20 cellular contexts compared by ENCODE assay signal in the genomic region with DNA sequence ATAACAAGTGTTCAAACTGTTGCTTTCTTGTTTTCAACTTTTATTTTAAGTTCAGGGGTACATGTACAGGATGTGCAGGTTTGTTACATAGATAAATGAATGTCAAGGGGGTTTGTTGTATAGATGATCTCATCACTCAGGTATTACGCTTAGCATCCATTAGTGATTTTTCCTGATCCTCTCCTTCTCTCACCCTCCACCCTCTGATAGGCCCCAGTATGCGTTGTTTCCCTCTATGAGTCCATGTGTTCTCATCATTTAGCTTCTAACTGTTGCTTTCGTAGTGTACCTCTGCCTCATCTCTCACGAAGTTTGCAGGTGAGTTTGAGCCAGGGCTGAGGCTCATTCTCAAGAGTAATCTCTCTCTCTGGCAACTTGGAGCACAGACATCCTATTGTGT. TPM values are rescaled to one million over a fixed set of nuclear protein-coding genes. Genes with fewer than 3 reads are reported as not detected.
DNase-seq lines count a peak whose midpoint lies in the region; ATAC-seq and TF ChIP-seq lines count a peak whose summit lies in the region.
"Had no signal": no experiment of that assay in that cellular context is flagged by ENCODE, and none has a peak within 500 bp of the region (broad histone marks: within the 10 kb centered on the region; RNA-seq: fewer than 3 reads in every experiment).

No MANE protein-coding gene starts in this region.

- no TSS peak for BruUV-seq in IMR-90 (replicated peaks; lab: Mats Ljungman, UMichigan)

- CTCF ChIA-PET in IMR-90 (lab: Yijun Ruan, JAX), result no interaction called here
- CTCF ChIA-PET in CD8-positive, alpha-beta T cell (lab: Charles Lee), result no interaction called here

- in situ Hi-C loops in IMR-90 (cut with MboI; ENCODE audit: low sequenced_read_pairs), result no loop called here

- peak overlapping the region; percentile 24; the same call in 1 of the 2 replicates for H3K18ac ChIP-seq in IMR-90 (ENCODE audit: low read depth, low read length)

- H3K27me3 Mint-ChIP-seq in endodermal cell (ENCODE audit: insufficient read depth), result no peaks in the 10 kb centered on the region
- peaks cover 6% of the 10 kb centered on the region for H3K27me3 Mint-ChIP-seq in CD8-positive, alpha-beta T cell (ENCODE audit: low read depth)

- H3K9me1 ChIP-seq in IMR-90 (ENCODE audit: insufficient read depth, low read length), result peaks cover 3% of the 10 kb centered on the region

- H3K4me3 ChIP-seq in IMR-90 (ENCODE audit: insufficient read depth, low read depth, low read length), result no peak overlapping the region
- H3K4me3 ChIP-seq in endodermal cell (ENCODE audit: low read length), result no peak overlapping the region
- no peak overlapping the region for H3K4me3 ChIP-seq in CD8-positive, alpha-beta T cell (ENCODE audit: low read depth, low read length)
- H3K4me3 ChIP-seq: BLaER1 treated with 17β-estradiol and CSF1 and Interleukin-3, amounts not matched to agents 10 nM and 100 nM had no signal

- TF ChIP-seq CTCF in IMR-90 (conservative IDR thresholded peaks at IDR 0.05; ENCODE audit: low read depth, low read length), result no peak
- no peak for TF ChIP-seq CTCF in endodermal cell (conservative IDR thresholded peaks at IDR 0.05)
- TF ChIP-seq CTCF in CD8-positive, alpha-beta T cell (IDR thresholded peaks at IDR 0.05), result no peak

- TF ChIP-seq RAD21 in IMR-90 (IDR thresholded peaks at IDR 0.05; ENCODE audit: low read length), result no peak

- H3K4ac ChIP-seq in IMR-90 (ENCODE audit: low read depth, low read length), result peak overlapping the region; percentile 98

- peak overlapping the region; percentile 52 for H3K27ac Mint-ChIP-seq in endodermal cell
- no peak overlapping the region for H3K27ac Mint-ChIP-seq in CD8-positive, alpha-beta T cell

- 100% methylated on average over 3 of the region's 4 CpGs; no CpG with 5 or more reads in 1 of the 2 experiments for WGBS in IMR-90 (ENCODE audit: extremely low coverage in 2 of 2, insufficient read length in 1 of 2), 2 experiments
- WGBS in endodermal cell (ENCODE audit: insufficient coverage in 1 of 2, insufficient read length in 1 of 2), 2 experiments, result 86 to 90% methylated on average over 2 to 4 of the region's 4 CpGs

- H4K8ac ChIP-seq in IMR-90 (ENCODE audit: low read depth in 2 of 2, low read length in 2 of 2), result peak overlapping the region; percentile 83; a peak in 3 of 4 replicates

- H4K91ac ChIP-seq in IMR-90 (ENCODE audit: insufficient read depth, low read depth, low read length), result peak overlapping the region; percentile 94

- peaks cover 13% of the 10 kb centered on the region for H3K4me1 Mint-ChIP-seq in endodermal cell
- H3K4me1 Mint-ChIP-seq in CD8-positive, alpha-beta T cell (ENCODE audit: low read depth), result no peaks in the 10 kb centered on the region

- no peaks in the 10 kb centered on the region for H3K9me3 Mint-ChIP-seq in endodermal cell
- H3K9me3 Mint-ChIP-seq in CD8-positive, alpha-beta T cell, result no peaks in the 10 kb centered on the region

- DNase-seq in A172 (ENCODE audit: low spot score) (peak; percentile 46), IMR-90 (no peak), endodermal cell (no peak), islet precursor cell (peak; percentile 67)
- DNase-seq in activated CD4-positive, CD25-positive, alpha-beta regulatory T cell treated with anti-CD3 and anti-CD28 coated beads, Interleukin-2, amount 50 U/mL, for 72 hours, result no peak
- no peak for DNase-seq in CD8-positive, alpha-beta T cell
- DNase-seq: 8988T, DMS153, KG1, NCI-H1105 treated with DMSO at 0.1 percent for 48 hours, NCI-H187 treated with DMSO at 0.1 percent for 48 hours, NCI-H446 treated with DMSO at 0.1 percent for 48 hours, NCI-H748 treated with DMSO at 0.1 percent for 48 hours, SHP77 had no signal

- no peaks in the 10 kb centered on the region for H4K20me1 ChIP-seq in IMR-90 (ENCODE audit: insufficient read depth, low read length)
- H4K20me1 ChIP-seq: BLaER1 treated with 17β-estradiol and CSF1 and Interleukin-3, amounts not matched to agents 10 nM and 100 nM had no signal

- TF ChIP-seq POLR2A in IMR-90 (IDR thresholded peaks at IDR 0.05; ENCODE audit: low read depth, low read length), result no peak

- no peak overlapping the region for H3K9ac ChIP-seq in IMR-90 (ENCODE audit: low read depth, low read length)
- no peak overlapping the region for H3K9ac ChIP-seq in endodermal cell (ENCODE audit: extremely low read depth, low read length, poor library complexity, severe bottlenecking)
- H3K9ac ChIP-seq: BLaER1 treated with 17β-estradiol and CSF1 and Interleukin-3, amounts not matched to agents 10 nM and 100 nM had no signal

- no peak overlapping the region for H3K4me3 Mint-ChIP-seq in endodermal cell
- no peak overlapping the region for H3K4me3 Mint-ChIP-seq in CD8-positive, alpha-beta T cell

- intact Hi-C loops in IMR-90 (cut with micrococcal nuclease), result no loop called here
- intact Hi-C loops in CD8-positive, alpha-beta T cell (cut with DNase I, micrococcal nuclease), result no loop called here

- H3K14ac ChIP-seq in IMR-90 (replicated peaks; ENCODE audit: low read depth, low read length), result peak overlapping the region; percentile 93

- peak overlapping the region; percentile 97 for H2BK120ac ChIP-seq in IMR-90 (ENCODE audit: low read depth, low read length)

- H3K79me1 ChIP-seq in IMR-90 (ENCODE audit: low read depth in 1 of 2, low read length in 2 of 2), result no peaks in the 10 kb centered on the region

- peak overlapping the region; percentile 66; the same call in 1 of the 2 replicates for H3K56ac ChIP-seq in IMR-90 (ENCODE audit: extremely low read depth, insufficient read depth, low read length)

- H2BK15ac ChIP-seq in IMR-90 (ENCODE audit: low read depth, low read length), result peak overlapping the region; percentile 93; the same call in 2 of the 3 replicates

- peak overlapping the region; percentile 4 for H2AK9ac ChIP-seq in IMR-90 (replicated peaks; ENCODE audit: low read depth, low read length, poor library complexity)

- no peak overlapping the region for H2BK5ac ChIP-seq in IMR-90 (ENCODE audit: low read depth, low read length, poor library complexity, severe bottlenecking)

- POLR2A ChIA-PET in IMR-90 (lab: Charles Lee; ENCODE audit: unreplicated experiment), result no interaction called here
- POLR2A ChIA-PET in CD8-positive, alpha-beta T cell (lab: Charles Lee), result no interaction called here

- H2AFZ ChIP-seq in IMR-90 (replicated peaks; ENCODE audit: low read length, poor library complexity), result peak overlapping the region; percentile 68

- ATAC-seq in IMR-90 (ENCODE audit: low read depth) (no peak), HG03108 (IDR thresholded peaks at IDR 0.05; ENCODE audit: unreplicated experiment) (no peak), GM21825 (IDR thresholded peaks at IDR 0.05; ENCODE audit: unreplicated experiment) (no peak)
- no peak for ATAC-seq in CD8-positive, alpha-beta T cell
- ATAC-seq: HCT116, Panc1 had no signal

- peak overlapping the region; percentile 88 for H2AK5ac ChIP-seq in IMR-90 (ENCODE audit: low read depth, low read length)

- H3K9me3 ChIP-seq in IMR-90 (ENCODE audit: control insufficient read depth, insufficient read depth, low read length) (no peaks in the 10 kb centered on the region), endodermal cell (ENCODE audit: control insufficient read depth, low read length) (no peaks in the 10 kb centered on the region)
- H3K9me3 ChIP-seq in CD8-positive, alpha-beta T cell (ENCODE audit: low read length), result no peaks in the 10 kb centered on the region
- H3K9me3 ChIP-seq: BLaER1 treated with 17β-estradiol and CSF1 and Interleukin-3, amounts not matched to agents 10 nM and 100 nM had no signal

- dilution Hi-C loops in IMR-90 (cut with HindIII; ENCODE audit: low sequenced_read_pairs, unreplicated experiment), result no loop called here

- H3K4me2 ChIP-seq in IMR-90 (ENCODE audit: low read depth, low read length), result no peak overlapping the region
- H3K4me2 ChIP-seq: BLaER1 treated with 17β-estradiol and CSF1 and Interleukin-3, amounts not matched to agents 10 nM and 100 nM had no signal

- H3K36me3 ChIP-seq in IMR-90 (ENCODE audit: control insufficient read depth, insufficient read depth, low read length), result no peaks in the 10 kb centered on the region
- H3K36me3 ChIP-seq in endodermal cell (ENCODE audit: control insufficient read depth, insufficient read depth, low read length), result no peaks in the 10 kb centered on the region
- no peaks in the 10 kb centered on the region for H3K36me3 ChIP-seq in CD8-positive, alpha-beta T cell (ENCODE audit: insufficient read depth, low read length)
- H3K36me3 ChIP-seq: BLaER1 treated with 17β-estradiol and CSF1 and Interleukin-3, amounts not matched to agents 10 nM and 100 nM had no signal

- H4K5ac ChIP-seq in IMR-90 (ENCODE audit: low read depth, low read length), result peak overlapping the region; percentile 6; the same call in 1 of the 2 replicates

- no peaks in the 10 kb centered on the region for H3K36me3 Mint-ChIP-seq in endodermal cell (ENCODE audit: low read depth)
- H3K36me3 Mint-ChIP-seq in CD8-positive, alpha-beta T cell, result no peaks in the 10 kb centered on the region

- H3K23ac ChIP-seq in IMR-90 (ENCODE audit: low read depth, low read length), result peak overlapping the region; percentile 81; the same call in 1 of the 2 replicates

- peak overlapping the region; percentile 95 for H2BK20ac ChIP-seq in IMR-90 (ENCODE audit: low read depth, low read length)

- H3K27me3 ChIP-seq in IMR-90 (ENCODE audit: control insufficient read depth, insufficient read depth, low read length), result no peaks in the 10 kb centered on the region
- H3K27me3 ChIP-seq in endodermal cell (ENCODE audit: control insufficient read depth, insufficient read depth, low read length, poor library complexity, severe bottlenecking), result no peaks in the 10 kb centered on the region
- peaks cover 5% of the 10 kb centered on the region for H3K27me3 ChIP-seq in CD8-positive, alpha-beta T cell (ENCODE audit: insufficient read depth, low read length)
- H3K27me3 ChIP-seq: BLaER1 treated with 17β-estradiol and CSF1 and Interleukin-3, amounts not matched to agents 10 nM and 100 nM had no signal

- H3K27ac ChIP-seq in IMR-90 (ENCODE audit: insufficient read depth, low read length), result no peak overlapping the region
- no peak overlapping the region for H3K27ac ChIP-seq in endodermal cell (ENCODE audit: low read depth, low read length)
- H3K27ac ChIP-seq in CD8-positive, alpha-beta T cell (ENCODE audit: low read depth, low read length), result no peak overlapping the region
- H3K27ac ChIP-seq: BLaER1 treated with 17β-estradiol and CSF1 and Interleukin-3, amounts not matched to agents 10 nM and 100 nM had no signal

- H3K4me1 ChIP-seq in IMR-90 (ENCODE audit: control insufficient read depth, insufficient read depth, low read length), result peaks cover 3% of the 10 kb centered on the region
- peaks cover 4% of the 10 kb centered on the region for H3K4me1 ChIP-seq in endodermal cell (ENCODE audit: control insufficient read depth, insufficient read depth, low read length)
- H3K4me1 ChIP-seq in CD8-positive, alpha-beta T cell (ENCODE audit: insufficient read depth, low read length), result no peaks in the 10 kb centered on the region
- H3K4me1 ChIP-seq: BLaER1 treated with 17β-estradiol and CSF1 and Interleukin-3, amounts not matched to agents 10 nM and 100 nM had no signal

RNA-seq across cellular contexts. Expression of a gene that starts 4.6 kb away (rescaled TPM):
- total RNA-seq in A172 (2014; rRNA removed; shearing (Covaris generic)), result 25.6 and 49.9 TPM in 2 replicates
- total RNA-seq in IMR-90 (2012; rRNA removed) (1.4 and 3.2 TPM in 2 replicates), endodermal cell (1 to 10 TPM in 1 of 2 donors, under 1 TPM in 1; 0.81 to 6.1 TPM)
- 7.7 and 12.7 TPM in 2 replicates for polyA plus RNA-seq in IMR-90 (2012; rRNA removed)
- 13.7 and 33.6 TPM in 2 replicates for polyA plus RNA-seq in IMR-90 (2012; cell fraction: cytosol; rRNA removed)
- 4.8 and 12.2 TPM in 2 replicates for polyA plus RNA-seq in IMR-90 (2012; cell fraction: nucleus; rRNA removed; ENCODE audit: low replicate concordance)
- 2.6 TPM for polyA plus RNA-seq in endodermal cell (2013, experiment 1 of 2)
- 2.6 TPM for polyA plus RNA-seq in endodermal cell (2013, experiment 2 of 2)
- total RNA-seq in CD8-positive, alpha-beta T cell, result not detected

RNA-seq across cellular contexts. Expression of a gene that starts 19.8 kb away (rescaled TPM):
- total RNA-seq in A172 (2014; rRNA removed; shearing (Covaris generic)), result 1.1 and 1.6 TPM in 2 replicates
- total RNA-seq in IMR-90 (2012; rRNA removed), result 0.54 TPM in 1 of 2 replicates, not detected in the other
- polyA plus RNA-seq in IMR-90 (2012; rRNA removed), result 1.7 TPM in 1 of 2 replicates, not detected in the other
- polyA plus RNA-seq in IMR-90 (2012; cell fraction: cytosol; rRNA removed), result 0.55 and 1.3 TPM in 2 replicates
- polyA plus RNA-seq in IMR-90 (2012; cell fraction: nucleus; rRNA removed; ENCODE audit: low replicate concordance), result not detected in 2 replicates
- under 1 TPM; 0.59 to 0.62 TPM for total RNA-seq in endodermal cell
- not detected for polyA plus RNA-seq in endodermal cell (2013, experiment 1 of 2)
- polyA plus RNA-seq in endodermal cell (2013, experiment 2 of 2), result not detected
- total RNA-seq in CD8-positive, alpha-beta T cell, result not detected
- total RNA-seq: M059J had no signal

RNA-seq across cellular contexts. Expression of a gene that starts 24.7 kb away (rescaled TPM):
- total RNA-seq in A172 (2014; rRNA removed; shearing (Covaris generic)), result not detected in 2 replicates
- total RNA-seq in IMR-90 (2012; rRNA removed) (not detected in 2 replicates), endodermal cell (not detected)
- polyA plus RNA-seq in IMR-90 (2012; rRNA removed), result not detected in 2 replicates
- not detected in 2 replicates for polyA plus RNA-seq in IMR-90 (2012; cell fraction: cytosol; rRNA removed)
- not detected in 2 replicates for polyA plus RNA-seq in IMR-90 (2012; cell fraction: nucleus; rRNA removed; ENCODE audit: low replicate concordance)
- polyA plus RNA-seq in endodermal cell (2013, experiment 1 of 2), result not detected
- not detected for polyA plus RNA-seq in endodermal cell (2013, experiment 2 of 2)
- not detected for total RNA-seq in CD8-positive, alpha-beta T cell
- total RNA-seq: M059J had no signal

RNA-seq across cellular contexts. Expression of a gene that starts 27.4 kb away (rescaled TPM):
- total RNA-seq in A172 (2014; rRNA removed; shearing (Covaris generic)), result 11.3 and 12.8 TPM in 2 replicates
- total RNA-seq in IMR-90 (2012; rRNA removed), result not detected in 2 replicates
- polyA plus RNA-seq in IMR-90 (2012; rRNA removed), result 0.11 TPM in 1 of 2 replicates, not detected in the other
- polyA plus RNA-seq in IMR-90 (2012; cell fraction: cytosol; rRNA removed), result 0.16 TPM in 1 of 2 replicates, not detected in the other
- 0.09 TPM in 1 of 2 replicates, not detected in the other for polyA plus RNA-seq in IMR-90 (2012; cell fraction: nucleus; rRNA removed; ENCODE audit: low replicate concordance)
- total RNA-seq in endodermal cell, result not detected
- not detected for polyA plus RNA-seq in endodermal cell (2013, experiment 1 of 2)
- not detected for polyA plus RNA-seq in endodermal cell (2013, experiment 2 of 2)
- not detected for total RNA-seq in CD8-positive, alpha-beta T cell

RNA-seq across cellular contexts. Expression of a gene that starts 40.1 kb away (rescaled TPM):
- not detected in 2 replicates for total RNA-seq in A172 (2014; rRNA removed; shearing (Covaris generic))
- total RNA-seq in IMR-90 (2012; rRNA removed) (3.1 and 6.3 TPM in 2 replicates), endodermal cell (not detected)
- polyA plus RNA-seq in IMR-90 (2012; rRNA removed), result 10.7 and 12.0 TPM in 2 replicates
- 15.1 and 17.7 TPM in 2 replicates for polyA plus RNA-seq in IMR-90 (2012; cell fraction: cytosol; rRNA removed)
- polyA plus RNA-seq in IMR-90 (2012; cell fraction: nucleus; rRNA removed; ENCODE audit: low replicate concordance), result 4.3 and 10.5 TPM in 2 replicates
- not detected for polyA plus RNA-seq in endodermal cell (2013, experiment 1 of 2)
- not detected for polyA plus RNA-seq in endodermal cell (2013, experiment 2 of 2)
- total RNA-seq in CD8-positive, alpha-beta T cell, result not detected

Comparison
In these comparisons a context has a peak if more than half of its experiments do, and no peak if none do; other contexts are left out.
1. DNase-seq: peak in A172 (single experiment) and islet precursor cell (single experiment); none in IMR-90 (single experiment), endodermal cell (single experiment), activated CD4-positive, CD25-positive, alpha-beta regulatory T cell treated with anti-CD3 and anti-CD28 coated beads, Interleukin-2, amount 50 U/mL, for 72 hours (single experiment) and CD8-positive, alpha-beta T cell (0 of 7).